ENCODE assay signal across 1 cellular context in the genomic region with DNA sequence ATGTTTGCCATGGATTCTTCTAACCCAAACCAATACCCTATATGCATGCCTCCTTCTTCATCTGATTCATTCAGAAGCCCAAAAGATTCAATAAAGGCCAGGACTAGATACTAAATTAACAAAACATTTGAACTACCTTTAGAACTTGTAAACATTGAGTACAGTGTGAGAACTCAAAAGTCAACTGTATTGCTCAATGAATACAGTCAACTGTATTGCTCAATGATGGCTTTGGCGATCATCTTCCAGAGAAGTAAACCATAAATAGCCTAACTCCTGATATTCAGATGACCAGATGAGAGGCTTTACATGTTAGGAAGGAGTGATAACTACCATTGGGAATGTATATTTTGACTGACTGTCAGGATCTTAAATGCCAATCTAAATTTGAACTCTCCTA.
TF ChIP-seq lines count a peak whose summit lies in the region.

No MANE protein-coding gene starts in this region.

TF ChIP-seq in liver, 16 proteins besides CTCF, POLR2A, EP300 and RAD21 (continued from another document):
- TF ChIP-seq, protein P1, sequence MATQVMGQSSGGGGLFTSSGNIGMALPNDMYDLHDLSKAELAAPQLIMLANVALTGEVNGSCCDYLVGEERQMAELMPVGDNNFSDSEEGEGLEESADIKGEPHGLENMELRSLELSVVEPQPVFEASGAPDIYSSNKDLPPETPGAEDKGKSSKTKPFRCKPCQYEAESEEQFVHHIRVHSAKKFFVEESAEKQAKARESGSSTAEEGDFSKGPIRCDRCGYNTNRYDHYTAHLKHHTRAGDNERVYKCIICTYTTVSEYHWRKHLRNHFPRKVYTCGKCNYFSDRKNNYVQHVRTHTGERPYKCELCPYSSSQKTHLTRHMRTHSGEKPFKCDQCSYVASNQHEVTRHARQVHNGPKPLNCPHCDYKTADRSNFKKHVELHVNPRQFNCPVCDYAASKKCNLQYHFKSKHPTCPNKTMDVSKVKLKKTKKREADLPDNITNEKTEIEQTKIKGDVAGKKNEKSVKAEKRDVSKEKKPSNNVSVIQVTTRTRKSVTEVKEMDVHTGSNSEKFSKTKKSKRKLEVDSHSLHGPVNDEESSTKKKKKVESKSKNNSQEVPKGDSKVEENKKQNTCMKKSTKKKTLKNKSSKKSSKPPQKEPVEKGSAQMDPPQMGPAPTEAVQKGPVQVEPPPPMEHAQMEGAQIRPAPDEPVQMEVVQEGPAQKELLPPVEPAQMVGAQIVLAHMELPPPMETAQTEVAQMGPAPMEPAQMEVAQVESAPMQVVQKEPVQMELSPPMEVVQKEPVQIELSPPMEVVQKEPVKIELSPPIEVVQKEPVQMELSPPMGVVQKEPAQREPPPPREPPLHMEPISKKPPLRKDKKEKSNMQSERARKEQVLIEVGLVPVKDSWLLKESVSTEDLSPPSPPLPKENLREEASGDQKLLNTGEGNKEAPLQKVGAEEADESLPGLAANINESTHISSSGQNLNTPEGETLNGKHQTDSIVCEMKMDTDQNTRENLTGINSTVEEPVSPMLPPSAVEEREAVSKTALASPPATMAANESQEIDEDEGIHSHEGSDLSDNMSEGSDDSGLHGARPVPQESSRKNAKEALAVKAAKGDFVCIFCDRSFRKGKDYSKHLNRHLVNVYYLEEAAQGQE (IDR thresholded peaks at IDR 0.05), result no peak
- TF ChIP-seq FOXA2 (IDR thresholded peaks at IDR 0.05) (no peak), RXRA (IDR thresholded peaks at IDR 0.05) (peak in 1 of 2 donors; percentile 21)
